In genomic region chr1:1910033-1910465, GRCh38 we compare ENCODE assay signal across 9 cellular contexts. TPM values are rescaled to one million over a fixed set of nuclear protein-coding genes. Genes with fewer than 3 reads are reported as not detected.
DNase-seq lines count a peak whose midpoint lies in the region; ATAC-seq, FAIRE-seq and TF ChIP-seq lines count a peak whose summit lies in the region.
"Had no signal": no experiment of that assay in that cellular context is flagged by ENCODE, and none has a peak within 500 bp of the region (broad histone marks: within the 10 kb centered on the region; RNA-seq: fewer than 3 reads in every experiment).

No MANE protein-coding gene starts in this region.

- H3K9me1 ChIP-seq in endothelial cell of umbilical vein (replicated peaks; ENCODE audit: control insufficient read depth, extremely low read depth, insufficient read depth, low read length) = no peaks in the 10 kb centered on the region

- H3K36me3 Mint-ChIP-seq in CD8-positive, alpha-beta T cell = no peaks in the 10 kb centered on the region
- no peaks in the 10 kb centered on the region for H3K36me3 Mint-ChIP-seq in osteocyte (ENCODE audit: unreplicated experiment)

- H3K79me2 ChIP-seq in PC-3 (ENCODE audit: low read length) = no peaks in the 10 kb centered on the region
- peaks cover 3% of the 10 kb centered on the region for H3K79me2 ChIP-seq in endothelial cell of umbilical vein (ENCODE audit: control insufficient read depth, insufficient read depth, low read length)
- H3K79me2 ChIP-seq in Karpas-422 (ENCODE audit: low read length) = 0 out of 2 replicates have a peak, but pooled peaks cover 5% of the 10 kb centered on the region

- H3K27ac ChIP-seq in CD8-positive, alpha-beta T cell (ENCODE audit: low read depth, low read length) = no peak overlapping the region
- H3K27ac ChIP-seq in PC-3 (ENCODE audit: low read length) (no peak overlapping the region), endothelial cell of umbilical vein (ENCODE audit: insufficient read depth, low read depth, low read length) (no peak overlapping the region), Karpas-422 (ENCODE audit: low read length) (no peak overlapping the region)

- in situ Hi-C loops in GM13976 (cut with MboI; ENCODE audit: low sequenced_read_pairs, unreplicated experiment) = no loop called here

- POLR2A ChIA-PET in CD8-positive, alpha-beta T cell (lab: Charles Lee) = interaction anchor here (1.1 to 2.0 kb wide), 3 partner anchors 8 to 130 kb away, joined by 6 to 11 read pairs (median 9); no protein-coding TSS in a partner anchor
- POLR2A ChIA-PET in PC-3 (lab: Charles Lee; ENCODE audit: unreplicated experiment) = interaction anchor here (0.6 kb wide), 1 partner anchor 9 kb away, joined by 47 read pairs; no protein-coding TSS in a partner anchor
- POLR2A ChIA-PET in endothelial cell of umbilical vein (lab: Charles Lee) = no interaction called here

- H3K4me1 ChIP-seq in CD8-positive, alpha-beta T cell (ENCODE audit: insufficient read depth, low read length) = peaks cover 10% of the 10 kb centered on the region
- H3K4me1 ChIP-seq in PC-3 (ENCODE audit: insufficient read depth, low read length) = peaks cover 15% of the 10 kb centered on the region
- peaks cover 11% of the 10 kb centered on the region for H3K4me1 ChIP-seq in endothelial cell of umbilical vein (ENCODE audit: control insufficient read depth, extremely low read depth, insufficient read depth, low read length)
- peaks cover 34% of the 10 kb centered on the region for H3K4me1 ChIP-seq in Karpas-422 (ENCODE audit: low read length)

- H3K4me1 Mint-ChIP-seq in CD8-positive, alpha-beta T cell (ENCODE audit: low read depth) = peaks cover 11% of the 10 kb centered on the region
- peaks cover 30% of the 10 kb centered on the region for H3K4me1 Mint-ChIP-seq in osteocyte (ENCODE audit: unreplicated experiment)

- H3F3A ChIP-seq in PC-3 (ENCODE audit: low read length, unreplicated experiment) = no peaks in the 10 kb centered on the region

- no peaks in the 10 kb centered on the region for H3K9me2 ChIP-seq in PC-3 (replicated peaks; ENCODE audit: low read length)
- H3K9me2 ChIP-seq in Karpas-422 (replicated peaks; ENCODE audit: insufficient read depth, low read length) = no peaks in the 10 kb centered on the region

- dilution Hi-C loops in endothelial cell of umbilical vein (cut with MboI; ENCODE audit: extremely low pct_ligation_motif_present, low sequenced_read_pairs) = no loop called here

- H3K36me3 ChIP-seq in CD8-positive, alpha-beta T cell (ENCODE audit: insufficient read depth, low read length) = no peaks in the 10 kb centered on the region
- no peaks in the 10 kb centered on the region for H3K36me3 ChIP-seq in PC-3 (ENCODE audit: low read depth, low read length)
- H3K36me3 ChIP-seq in endothelial cell of umbilical vein (ENCODE audit: control insufficient read depth in 2 of 2, extremely low read depth in 1 of 2, insufficient read depth in 2 of 2, low read length in 2 of 2) = no peaks in the 10 kb centered on the region
- H3K36me3 ChIP-seq in Karpas-422 (ENCODE audit: insufficient read depth, low read length) = no peaks in the 10 kb centered on the region

- TF ChIP-seq POLR2A in endothelial cell of umbilical vein (IDR thresholded peaks at IDR 0.05; ENCODE audit: low read depth, low read length) = no peak

- H3K27ac Mint-ChIP-seq in CD8-positive, alpha-beta T cell = peak overlapping the region; percentile 37
- peak overlapping the region; percentile 90 for H3K27ac Mint-ChIP-seq in osteocyte (ENCODE audit: unreplicated experiment)

- intact Hi-C loops in CD8-positive, alpha-beta T cell (cut with DNase I, micrococcal nuclease) = loop anchor here in 1 of 2 experiments (10.0 kb wide), 1 partner anchor 615 kb away; the partner anchor contains the start of gene PANK4
- intact Hi-C loops in PC-3 (cut with micrococcal nuclease) = no loop called here
- intact Hi-C loops in endothelial cell of umbilical vein (cut with micrococcal nuclease) = loop anchor here (10.0 kb wide), 1 partner anchor 225 kb away; no protein-coding TSS in a partner anchor

- H3K27me3 Mint-ChIP-seq in CD8-positive, alpha-beta T cell (ENCODE audit: low read depth) = no peaks in the 10 kb centered on the region
- no peaks in the 10 kb centered on the region for H3K27me3 Mint-ChIP-seq in osteocyte (ENCODE audit: unreplicated experiment)

- ATAC-seq in CD8-positive, alpha-beta T cell = no peak
- ATAC-seq in PC-3 = no peak
- no peak for ATAC-seq in GM19395 (IDR thresholded peaks at IDR 0.05; ENCODE audit: unreplicated experiment)

- no peaks in the 10 kb centered on the region for H3K9me3 Mint-ChIP-seq in CD8-positive, alpha-beta T cell
- no peaks in the 10 kb centered on the region for H3K9me3 Mint-ChIP-seq in osteocyte (ENCODE audit: unreplicated experiment)

- no peak for TF ChIP-seq CTCF in CD8-positive, alpha-beta T cell (IDR thresholded peaks at IDR 0.05)
- no peak for TF ChIP-seq CTCF in PC-3 (conservative IDR thresholded peaks at IDR 0.05; ENCODE audit: low read depth, low read length)
- no peak for TF ChIP-seq CTCF in endothelial cell of umbilical vein (IDR thresholded peaks at IDR 0.05; ENCODE audit: extremely low read depth in 1 of 2, insufficient read depth in 1 of 2, low read depth in 1 of 2, low read length in 2 of 2)
- TF ChIP-seq CTCF in osteocyte (IDR thresholded peaks at IDR 0.05) = no peak
- TF ChIP-seq CTCF in GM13976 (IDR thresholded peaks at IDR 0.05; ENCODE audit: borderline replicate concordance, control extremely low read depth, extremely low read depth, insufficient read depth, missing control alignments) = no peak

- DNase-seq in CD8-positive, alpha-beta T cell = no peak
- DNase-seq in PC-3 = no peak
- no peak for DNase-seq in endothelial cell of umbilical vein (ENCODE audit: low read depth, low spot score)
- no peak for DNase-seq in osteocyte (ENCODE audit: extremely low spot score, unreplicated experiment)
- no peak for DNase-seq in Karpas-422
- no peak for DNase-seq in stimulated activated CD4-positive, alpha-beta T cell treated with anti-CD3 and anti-CD28 coated beads, Interleukin-12 subunit alpha, Interleukin-12 subunit beta, amount 100 ng/mL, for 4 hours
- no peak for DNase-seq in GM13976 (ENCODE audit: low spot score)
- DNase-seq: activated CD4-positive, CD25-positive, alpha-beta regulatory T cell had no signal

- H3K9me3 ChIP-seq in CD8-positive, alpha-beta T cell (ENCODE audit: low read length) = no peaks in the 10 kb centered on the region
- H3K9me3 ChIP-seq in PC-3 (ENCODE audit: low read length) = no peaks in the 10 kb centered on the region
- H3K9me3 ChIP-seq in endothelial cell of umbilical vein (replicated peaks; ENCODE audit: control insufficient read depth, insufficient read depth, low read length) = no peaks in the 10 kb centered on the region
- H3K9me3 ChIP-seq in Karpas-422 (ENCODE audit: low read length) = no peaks in the 10 kb centered on the region

- no peaks in the 10 kb centered on the region for H4K20me1 ChIP-seq in PC-3 (ENCODE audit: low read length)
- H4K20me1 ChIP-seq in endothelial cell of umbilical vein (replicated peaks; ENCODE audit: control insufficient read depth, extremely low read depth, insufficient read depth, low read length) = no peaks in the 10 kb centered on the region
- H4K20me1 ChIP-seq in Karpas-422 (ENCODE audit: insufficient read depth, low read depth, low read length) = no peaks in the 10 kb centered on the region

- BruUV-seq in PC-3 (replicated peaks; lab: Mats Ljungman, UMichigan) (no TSS peak), endothelial cell of umbilical vein (replicated peaks; lab: Mats Ljungman, UMichigan) (no TSS peak)

- peak overlapping the region; percentile 84 for H3K4me3 Mint-ChIP-seq in CD8-positive, alpha-beta T cell
- peak overlapping the region; percentile 81 for H3K4me3 Mint-ChIP-seq in osteocyte (ENCODE audit: unreplicated experiment)

- peak overlapping the region; percentile 79; the same call in 1 of the 2 replicates for H2AFZ ChIP-seq in PC-3 (ENCODE audit: low read length)
- H2AFZ ChIP-seq in endothelial cell of umbilical vein (ENCODE audit: low read depth, low read length) = no peak overlapping the region
- H2AFZ ChIP-seq in Karpas-422 (ENCODE audit: low read length) = no peak overlapping the region

- FAIRE-seq in endothelial cell of umbilical vein (lab: Jason Lieb, UNC) = no peak

- no peaks in the 10 kb centered on the region for H3K27me3 ChIP-seq in CD8-positive, alpha-beta T cell (ENCODE audit: insufficient read depth, low read length)
- H3K27me3 ChIP-seq in PC-3 (ENCODE audit: low read length) (no peaks in the 10 kb centered on the region), endothelial cell of umbilical vein (ENCODE audit: control insufficient read depth in 2 of 2, insufficient read depth in 2 of 2, low read length in 2 of 2) (no peaks in the 10 kb centered on the region), Karpas-422 (ENCODE audit: low read length) (no peaks in the 10 kb centered on the region)

- peak overlapping the region; percentile 79 for H3K9ac ChIP-seq in PC-3 (ENCODE audit: low read length)
- no peak overlapping the region for H3K9ac ChIP-seq in endothelial cell of umbilical vein (replicated peaks; ENCODE audit: extremely low read depth, insufficient read depth, low read length)
- no peak overlapping the region for H3K9ac ChIP-seq in Karpas-422 (ENCODE audit: low read length)

- CTCF ChIA-PET in CD8-positive, alpha-beta T cell (lab: Charles Lee) = interaction anchor here (1.0 to 2.4 kb wide), 3 partner anchors 11 to 100 kb away, joined by 3 to 17 read pairs (median 9); no protein-coding TSS in a partner anchor
- CTCF ChIA-PET in PC-3 (lab: Charles Lee) = interaction anchor here (1.4 kb wide), 1 partner anchor 135 kb away, joined by 15 read pairs; no protein-coding TSS in a partner anchor
- CTCF ChIA-PET in endothelial cell of umbilical vein (lab: Charles Lee) = interaction anchor here (0.8 to 2.8 kb wide), 3 partner anchors 11 to 135 kb away, joined by 3 to 16 read pairs (median 3); no protein-coding TSS in a partner anchor

- H3K4me2 ChIP-seq in PC-3 (ENCODE audit: low read length) = peak overlapping the region; percentile 91
- H3K4me2 ChIP-seq in endothelial cell of umbilical vein (ENCODE audit: insufficient read depth, low read length) = peak overlapping the region; percentile 59
- no peak overlapping the region for H3K4me2 ChIP-seq in Karpas-422 (ENCODE audit: low read depth, low read length, poor library complexity, severe bottlenecking)

- peak overlapping the region; percentile 44 for H3K4me3 ChIP-seq in CD8-positive, alpha-beta T cell (ENCODE audit: low read depth, low read length)
- peak overlapping the region; percentile 68 for H3K4me3 ChIP-seq in PC-3 (ENCODE audit: low read length)
- H3K4me3 ChIP-seq in endothelial cell of umbilical vein (replicated peaks in 1 of 3; ENCODE audit: insufficient read depth in 1 of 3, low read depth in 1 of 3, low read length in 3 of 3) = peak overlapping the region in 1 of 3 experiments; percentile 48
- H3K4me3 ChIP-seq in Karpas-422 (ENCODE audit: low read length) = no peak overlapping the region

RNA-seq across cellular contexts. Expression of gene CALML6, which starts 5.0 kb away (rescaled TPM):
- total RNA-seq in CD8-positive, alpha-beta T cell = 1 to 10 TPM; 1.0 to 1.2 TPM
- 1.7 and 3.0 TPM in 2 replicates for total RNA-seq in PC-3 (2014; rRNA removed)
- 0.44 and 0.85 TPM in 2 replicates for total RNA-seq in endothelial cell of umbilical vein
- 0.19 and 0.36 TPM in 2 replicates for polyA plus RNA-seq in endothelial cell of umbilical vein
- 0.08 TPM in 1 of 2 replicates, not detected in the other for polyA plus RNA-seq in endothelial cell of umbilical vein (2011; cell fraction: cytosol; rRNA removed)
- 2.7 and 3.1 TPM in 2 replicates for polyA plus RNA-seq in endothelial cell of umbilical vein (2011; cell fraction: nucleus; rRNA removed)
- 0.20 and 0.31 TPM in 2 replicates for polyA plus RNA-seq in endothelial cell of umbilical vein (2012)
- polyA minus RNA-seq in endothelial cell of umbilical vein = not detected in 2 replicates
- not detected for polyA minus RNA-seq in endothelial cell of umbilical vein (2011; cell fraction: cytosol; rRNA and poly(A)+ RNA removed)
- not detected in 2 replicates for polyA minus RNA-seq in endothelial cell of umbilical vein (2011; cell fraction: nucleus; rRNA and poly(A)+ RNA removed)
- total RNA-seq in osteocyte = 2.5 and 2.7 TPM in 2 replicates
- 0.32 TPM in 1 of 2 replicates, not detected in the other for total RNA-seq in Karpas-422 (2014; rRNA removed; shearing (Covaris generic); ENCODE audit: low replicate concordance)

RNA-seq across cellular contexts. Expression of gene TMEM52, which starts 9.0 kb away (rescaled TPM):
- 1 to 10 TPM; 1.9 to 2.2 TPM for total RNA-seq in CD8-positive, alpha-beta T cell
- total RNA-seq in PC-3 (2014; rRNA removed) (22.6 and 29.1 TPM in 2 replicates), endothelial cell of umbilical vein (1.2 and 1.6 TPM in 2 replicates), osteocyte (1.5 TPM in 1 of 2 replicates, not detected in the other)
- 1.7 and 2.0 TPM in 2 replicates for polyA plus RNA-seq in endothelial cell of umbilical vein
- 0.92 and 1.5 TPM in 2 replicates for polyA plus RNA-seq in endothelial cell of umbilical vein (2011; cell fraction: cytosol; rRNA removed)
- 1.1 TPM in 2 replicates for polyA plus RNA-seq in endothelial cell of umbilical vein (2011; cell fraction: nucleus; rRNA removed)
- 0.92 and 0.94 TPM in 2 replicates for polyA plus RNA-seq in endothelial cell of umbilical vein (2012)
- polyA minus RNA-seq in endothelial cell of umbilical vein = 0.51 and 2.6 TPM in 2 replicates
- not detected for polyA minus RNA-seq in endothelial cell of umbilical vein (2011; cell fraction: cytosol; rRNA and poly(A)+ RNA removed)
- 0.38 TPM in 1 of 2 replicates, not detected in the other for polyA minus RNA-seq in endothelial cell of umbilical vein (2011; cell fraction: nucleus; rRNA and poly(A)+ RNA removed)
- total RNA-seq in Karpas-422 (2014; rRNA removed; shearing (Covaris generic); ENCODE audit: low replicate concordance) = not detected in 2 replicates

RNA-seq across cellular contexts. Expression of gene GNB1, which starts 19.2 kb away (rescaled TPM):
- 100 to 1,000 TPM; 145 to 147 TPM for total RNA-seq in CD8-positive, alpha-beta T cell
- 125 and 171 TPM in 2 replicates for total RNA-seq in PC-3 (2014; rRNA removed)
- total RNA-seq in endothelial cell of umbilical vein = 519 and 529 TPM in 2 replicates
- 460 and 501 TPM in 2 replicates for polyA plus RNA-seq in endothelial cell of umbilical vein
- polyA plus RNA-seq in endothelial cell of umbilical vein (2011; cell fraction: cytosol; rRNA removed) = 434 and 501 TPM in 2 replicates
- polyA plus RNA-seq in endothelial cell of umbilical vein (2011; cell fraction: nucleus; rRNA removed) = 332 and 347 TPM in 2 replicates
- 344 and 385 TPM in 2 replicates for polyA plus RNA-seq in endothelial cell of umbilical vein (2012)
- polyA minus RNA-seq in endothelial cell of umbilical vein = 661 and 736 TPM in 2 replicates
- 141 TPM for polyA minus RNA-seq in endothelial cell of umbilical vein (2011; cell fraction: cytosol; rRNA and poly(A)+ RNA removed)
- polyA minus RNA-seq in endothelial cell of umbilical vein (2011; cell fraction: nucleus; rRNA and poly(A)+ RNA removed) = 164 and 199 TPM in 2 replicates
- total RNA-seq in osteocyte = 394 and 407 TPM in 2 replicates
- total RNA-seq in Karpas-422 (2014; rRNA removed; shearing (Covaris generic); ENCODE audit: low replicate concordance) = 65.7 and 93.7 TPM in 2 replicates
